Comparison of ENCODE assay signal across 18 cellular contexts in the genomic region with DNA sequence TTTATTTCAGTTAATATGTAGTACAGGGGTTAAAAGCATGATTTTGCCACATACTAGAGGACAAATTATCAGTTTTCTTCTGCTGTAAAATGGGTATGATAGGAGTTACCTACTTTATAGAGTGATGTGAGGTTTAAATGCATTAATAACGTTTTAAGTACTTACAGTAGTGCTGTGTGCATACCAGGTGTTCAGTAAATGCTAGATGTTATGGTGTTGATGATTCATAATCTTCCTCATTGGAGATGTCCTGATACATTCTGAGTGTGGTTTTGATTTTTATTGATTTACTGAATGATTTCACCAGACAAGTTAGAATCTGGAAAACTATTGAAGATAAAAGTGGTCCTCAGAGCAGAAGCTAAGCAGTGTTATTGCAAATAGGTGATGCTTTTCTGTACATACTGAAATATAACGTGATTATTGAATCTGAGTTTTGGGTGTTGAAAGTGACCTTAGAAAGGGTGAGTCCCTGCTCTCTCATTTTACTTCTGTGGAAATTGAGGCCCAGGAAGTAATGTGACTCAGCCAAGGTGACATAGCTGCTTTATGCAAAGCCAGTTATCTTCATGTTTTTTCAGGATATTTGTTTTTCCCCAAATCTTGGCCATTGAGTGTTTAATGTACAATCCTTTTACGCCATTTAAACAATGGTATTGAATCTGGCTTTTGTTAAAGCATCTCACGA. TPM values are rescaled to one million over a fixed set of nuclear protein-coding genes. Genes with fewer than 3 reads are reported as not detected.
A peak's percentile ranks its signal among the peaks of the same experiment; 100 is the strongest.
DNase-seq lines count a peak whose midpoint lies in the region; ATAC-seq, FAIRE-seq and TF ChIP-seq lines count a peak whose summit lies in the region.
"Had no signal": no experiment of that assay in that cellular context is flagged by ENCODE, and none has a peak within 500 bp of the region (broad histone marks: within the 10 kb centered on the region; RNA-seq: fewer than 3 reads in every experiment).

No MANE protein-coding gene starts in this region.

- no peaks in the 10 kb centered on the region for H3K27me3 ChIP-seq in left lung
- no peaks in the 10 kb centered on the region for H3K27me3 ChIP-seq in CD4-positive, alpha-beta memory T cell (ENCODE audit: insufficient read depth, low read length)

- H3K4me3 ChIP-seq in left lung: no peak overlapping the region
- H3K4me3 ChIP-seq in CD4-positive, alpha-beta memory T cell (ENCODE audit: low read length in 2 of 2): no peak overlapping the region

- ATAC-seq in activated CD8-positive, alpha-beta memory T cell treated with anti-CD3 and anti-CD28 coated beads, Interleukin-2, amount 10 ng/mL, durations not matched to agents 7 days and 5 days: no peak
- ATAC-seq in left lung: no peak

- no peak for DNase-seq in activated CD8-positive, alpha-beta memory T cell treated with anti-CD3 and anti-CD28 coated beads, Interleukin-2, amount 10 ng/mL, durations not matched to agents 7 days and 5 days
- no peak for DNase-seq in activated CD8-positive, alpha-beta memory T cell treated with anti-CD3 and anti-CD28 coated beads, Interleukin-2, amount 50 U/mL, for 4 hours
- DNase-seq in GM12891 (ENCODE audit: insufficient read length, low spot score) (no peak), kidney tubule cell (ENCODE audit: low spot score) (peak; percentile 13), left lung (no peak), DMS 273 treated with DMSO at 0.1 percent for 48 hours (lab: John Stamatoyannopoulos, UW) (no peak)
- no peak for DNase-seq in activated CD4-positive, alpha-beta memory T cell treated with anti-CD3 and anti-CD28 coated beads for 36 hours
- no peak for DNase-seq in CD4-positive, alpha-beta memory T cell
- DNase-seq: Caco-2, DMS79 treated with DMSO at 0.1 percent for 48 hours, GF-D8, Karpas-422, MM.1S, NCI-H1105 treated with DMSO at 0.1 percent for 48 hours, NCI-H187, NCI-H69 had no signal

- H3K9me3 Mint-ChIP-seq in activated CD8-positive, alpha-beta memory T cell treated with anti-CD3 and anti-CD28 coated beads, Interleukin-2, amount 10 ng/mL, durations not matched to agents 7 days and 5 days (ENCODE audit: low read depth): no peaks in the 10 kb centered on the region
- H3K9me3 Mint-ChIP-seq in activated CD4-positive, alpha-beta memory T cell treated with anti-CD3 and anti-CD28 coated beads for 36 hours: no peaks in the 10 kb centered on the region
- no peaks in the 10 kb centered on the region for H3K9me3 Mint-ChIP-seq in CD4-positive, alpha-beta memory T cell
- H3K9me3 Mint-ChIP-seq: CD14-positive monocyte had no signal

- H3K27ac ChIP-seq in left lung: no peak overlapping the region
- H3K27ac ChIP-seq in CD4-positive, alpha-beta memory T cell (ENCODE audit: low read depth, low read length): no peak overlapping the region

- H3K4me1 ChIP-seq in left lung: peaks cover 0 to 3% of the 10 kb centered on the region in 2 donors
- H3K4me1 ChIP-seq in CD4-positive, alpha-beta memory T cell (ENCODE audit: insufficient read depth, low read length): no peaks in the 10 kb centered on the region

- peaks cover 37% of the 10 kb centered on the region for H3K36me3 Mint-ChIP-seq in activated CD8-positive, alpha-beta memory T cell treated with anti-CD3 and anti-CD28 coated beads, Interleukin-2, amount 10 ng/mL, durations not matched to agents 7 days and 5 days
- H3K36me3 Mint-ChIP-seq in activated CD4-positive, alpha-beta memory T cell treated with anti-CD3 and anti-CD28 coated beads for 36 hours: peaks cover 29% of the 10 kb centered on the region
- peaks cover 26 to 32% of the 10 kb centered on the region in 2 donors for H3K36me3 Mint-ChIP-seq in CD4-positive, alpha-beta memory T cell

- no peaks in the 10 kb centered on the region for H3K27me3 Mint-ChIP-seq in activated CD8-positive, alpha-beta memory T cell treated with anti-CD3 and anti-CD28 coated beads, Interleukin-2, amount 10 ng/mL, durations not matched to agents 7 days and 5 days
- no peaks in the 10 kb centered on the region for H3K27me3 Mint-ChIP-seq in activated CD4-positive, alpha-beta memory T cell treated with anti-CD3 and anti-CD28 coated beads for 36 hours
- H3K27me3 Mint-ChIP-seq in CD4-positive, alpha-beta memory T cell: no peaks in the 10 kb centered on the region

- TF ChIP-seq POLR2A in GM12891 (IDR thresholded peaks at IDR 0.05; ENCODE audit: low read depth, low read length): no peak

- no peak for TF ChIP-seq CTCF in left lung (IDR thresholded peaks at IDR 0.05)

- POLR2A ChIA-PET in activated CD4-positive, alpha-beta memory T cell treated with anti-CD3 and anti-CD28 coated beads for 36 hours (lab: Charles Lee): no interaction called here
- POLR2A ChIA-PET in CD4-positive, alpha-beta memory T cell (lab: Charles Lee; ENCODE audit: partially characterized antibody): no interaction called here

- peak; percentile 87 for FAIRE-seq in GM12891 (lab: Jason Lieb, UNC)
- FAIRE-seq: H54 had no signal

- peaks cover 0 to 19% of the 10 kb centered on the region in 2 donors for H3K36me3 ChIP-seq in left lung
- H3K36me3 ChIP-seq in CD4-positive, alpha-beta memory T cell (ENCODE audit: insufficient read depth, low read length): peaks cover 13% of the 10 kb centered on the region

- H3K4me3 Mint-ChIP-seq in activated CD8-positive, alpha-beta memory T cell treated with anti-CD3 and anti-CD28 coated beads, Interleukin-2, amount 10 ng/mL, durations not matched to agents 7 days and 5 days: no peak overlapping the region
- H3K4me3 Mint-ChIP-seq in activated CD4-positive, alpha-beta memory T cell treated with anti-CD3 and anti-CD28 coated beads for 36 hours: no peak overlapping the region
- no peak overlapping the region for H3K4me3 Mint-ChIP-seq in CD4-positive, alpha-beta memory T cell
- H3K4me3 Mint-ChIP-seq: CD14-positive monocyte had no signal

- CTCF ChIA-PET in activated CD8-positive, alpha-beta memory T cell treated with anti-CD3 and anti-CD28 coated beads, Interleukin-2, amount 10 ng/mL, durations not matched to agents 7 days and 5 days (lab: Charles Lee): interaction anchor here (1.0 to 1.5 kb wide), 5 partner anchors 10 to 50 kb away, joined by 3 to 4 read pairs (median 3); no protein-coding TSS in a partner anchor
- CTCF ChIA-PET in activated CD4-positive, alpha-beta memory T cell treated with anti-CD3 and anti-CD28 coated beads for 36 hours (lab: Charles Lee): interaction anchor here (1.0 to 2.5 kb wide), 6 partner anchors 8 to 106 kb away, joined by 3 to 16 read pairs (median 7); a partner anchor contains a TSS
- CTCF ChIA-PET in CD4-positive, alpha-beta memory T cell (lab: Charles Lee; ENCODE audit: partially characterized antibody): interaction anchor here (1.0 to 2.2 kb wide), 6 partner anchors 9 to 153 kb away, joined by 3 to 11 read pairs (median 4); no protein-coding TSS in a partner anchor

- H3K4me1 Mint-ChIP-seq in activated CD8-positive, alpha-beta memory T cell treated with anti-CD3 and anti-CD28 coated beads, Interleukin-2, amount 10 ng/mL, durations not matched to agents 7 days and 5 days: peaks cover 16% of the 10 kb centered on the region
- H3K4me1 Mint-ChIP-seq in activated CD4-positive, alpha-beta memory T cell treated with anti-CD3 and anti-CD28 coated beads for 36 hours (ENCODE audit: low read depth): peaks cover 17% of the 10 kb centered on the region
- peaks cover 0 to 10% (median 5%) of the 10 kb centered on the region in 4 donors for H3K4me1 Mint-ChIP-seq in CD4-positive, alpha-beta memory T cell
- H3K4me1 Mint-ChIP-seq: CD14-positive monocyte had no signal

- intact Hi-C loops in activated CD4-positive, alpha-beta memory T cell treated with anti-CD3 and anti-CD28 coated beads for 36 hours (cut with micrococcal nuclease): loop anchor here (2.0 kb wide), 1 partner anchor 55 kb away; a partner anchor contains a TSS
- intact Hi-C loops in left lung (cut with DNase I): no loop called here
- intact Hi-C loops in CD4-positive, alpha-beta memory T cell (cut with micrococcal nuclease): no loop called here

- H3K27ac Mint-ChIP-seq in activated CD8-positive, alpha-beta memory T cell treated with anti-CD3 and anti-CD28 coated beads, Interleukin-2, amount 10 ng/mL, durations not matched to agents 7 days and 5 days: peak overlapping the region; percentile 24
- peak overlapping the region; percentile 16 for H3K27ac Mint-ChIP-seq in activated CD4-positive, alpha-beta memory T cell treated with anti-CD3 and anti-CD28 coated beads for 36 hours
- peak overlapping the region in 1 of 7 donors; percentile 31 for H3K27ac Mint-ChIP-seq in CD4-positive, alpha-beta memory T cell

- no peaks in the 10 kb centered on the region for H3K9me3 ChIP-seq in left lung
- no peaks in the 10 kb centered on the region for H3K9me3 ChIP-seq in CD4-positive, alpha-beta memory T cell (ENCODE audit: control insufficient read depth in 1 of 2, low read length in 2 of 2)
- H3K9me3 ChIP-seq: Caco-2 had no signal

TF ChIP-seq in GM12891, 5 proteins besides CTCF, POLR2A, EP300 and RAD21:
- TF ChIP-seq SPI1 (IDR thresholded peaks at IDR 0.05; ENCODE audit: low read depth, low read length): no peak
- no peak for TF ChIP-seq TAF1 (IDR thresholded peaks at IDR 0.05; ENCODE audit: low read depth, low read length)
- no peak for TF ChIP-seq PAX5 (IDR thresholded peaks at IDR 0.05; ENCODE audit: insufficient read depth, low read length, severe bottlenecking)
- no peak for TF ChIP-seq POLR2AphosphoS5 (IDR thresholded peaks at IDR 0.05; ENCODE audit: low read depth, low read length)
- no peak for TF ChIP-seq POU2F2 (IDR thresholded peaks at IDR 0.05; ENCODE audit: low read depth, low read length)
TF ChIP-seq in GM12891: peak in this region for 0.

RNA-seq across cellular contexts. Expression of a gene that starts 54.7 kb away (rescaled TPM):
- total RNA-seq in activated CD8-positive, alpha-beta memory T cell treated with anti-CD3 and anti-CD28 coated beads, Interleukin-2, amount 10 ng/mL, durations not matched to agents 7 days and 5 days: 100 to 1,000 TPM in 1 of 2 experiments, 10 to 100 TPM in 1; 78.1 to 100 TPM
- 39.9 TPM for polyA plus RNA-seq in GM12891 (2012; ENCODE audit: low read depth, missing spikeins)
- total RNA-seq in activated CD4-positive, alpha-beta memory T cell treated with anti-CD3 and anti-CD28 coated beads for 36 hours: 10 to 100 TPM; 76.9 to 77.4 TPM
- 10 to 100 TPM in 1 of 2 donors, 1 to 10 TPM in 1; 9.7 to 14.0 TPM for total RNA-seq in left lung
- 10 to 100 TPM; 40.2 to 41.0 TPM for total RNA-seq in CD4-positive, alpha-beta memory T cell
- polyA plus RNA-seq in CD4-positive, alpha-beta memory T cell: 10 to 100 TPM; 33.4 to 55.6 TPM
